1 cellular context compared by ENCODE assay signal in the genomic region with DNA sequence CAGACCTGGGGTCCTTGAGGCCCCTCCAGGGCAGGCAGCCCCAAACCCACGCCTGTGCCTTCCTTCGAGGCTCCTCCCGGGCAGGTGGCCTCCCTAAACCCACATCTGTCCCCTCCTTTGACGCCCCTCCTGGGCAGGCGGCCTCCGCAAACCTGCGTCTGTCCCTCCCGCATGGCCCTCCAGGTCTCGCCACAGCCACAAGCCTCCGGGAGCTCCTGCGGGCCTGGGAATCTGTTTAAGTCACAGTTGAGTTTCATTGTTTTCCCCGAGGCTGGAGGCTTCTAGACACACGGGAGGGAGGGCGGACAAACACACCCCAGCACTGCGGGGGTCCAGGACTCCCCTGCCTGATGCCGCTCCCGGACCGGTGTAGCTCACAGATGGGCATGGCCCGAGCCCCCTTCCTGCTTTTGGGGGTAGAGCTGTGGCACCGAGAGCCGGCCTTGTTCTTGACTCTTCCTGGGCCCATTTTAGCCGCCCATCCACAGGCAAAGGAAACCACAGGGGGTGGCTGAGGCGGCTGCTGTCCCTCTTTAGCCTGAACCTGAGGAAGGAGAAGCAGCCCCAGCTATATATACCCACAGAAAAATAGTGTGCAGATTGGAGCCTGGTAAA.
TF ChIP-seq lines count a peak whose summit lies in the region.

No MANE protein-coding gene starts in this region.

TF ChIP-seq in GM23338, 12 proteins besides CTCF, POLR2A, EP300 and RAD21 (continued from another document):
- TF ChIP-seq, protein P1, sequence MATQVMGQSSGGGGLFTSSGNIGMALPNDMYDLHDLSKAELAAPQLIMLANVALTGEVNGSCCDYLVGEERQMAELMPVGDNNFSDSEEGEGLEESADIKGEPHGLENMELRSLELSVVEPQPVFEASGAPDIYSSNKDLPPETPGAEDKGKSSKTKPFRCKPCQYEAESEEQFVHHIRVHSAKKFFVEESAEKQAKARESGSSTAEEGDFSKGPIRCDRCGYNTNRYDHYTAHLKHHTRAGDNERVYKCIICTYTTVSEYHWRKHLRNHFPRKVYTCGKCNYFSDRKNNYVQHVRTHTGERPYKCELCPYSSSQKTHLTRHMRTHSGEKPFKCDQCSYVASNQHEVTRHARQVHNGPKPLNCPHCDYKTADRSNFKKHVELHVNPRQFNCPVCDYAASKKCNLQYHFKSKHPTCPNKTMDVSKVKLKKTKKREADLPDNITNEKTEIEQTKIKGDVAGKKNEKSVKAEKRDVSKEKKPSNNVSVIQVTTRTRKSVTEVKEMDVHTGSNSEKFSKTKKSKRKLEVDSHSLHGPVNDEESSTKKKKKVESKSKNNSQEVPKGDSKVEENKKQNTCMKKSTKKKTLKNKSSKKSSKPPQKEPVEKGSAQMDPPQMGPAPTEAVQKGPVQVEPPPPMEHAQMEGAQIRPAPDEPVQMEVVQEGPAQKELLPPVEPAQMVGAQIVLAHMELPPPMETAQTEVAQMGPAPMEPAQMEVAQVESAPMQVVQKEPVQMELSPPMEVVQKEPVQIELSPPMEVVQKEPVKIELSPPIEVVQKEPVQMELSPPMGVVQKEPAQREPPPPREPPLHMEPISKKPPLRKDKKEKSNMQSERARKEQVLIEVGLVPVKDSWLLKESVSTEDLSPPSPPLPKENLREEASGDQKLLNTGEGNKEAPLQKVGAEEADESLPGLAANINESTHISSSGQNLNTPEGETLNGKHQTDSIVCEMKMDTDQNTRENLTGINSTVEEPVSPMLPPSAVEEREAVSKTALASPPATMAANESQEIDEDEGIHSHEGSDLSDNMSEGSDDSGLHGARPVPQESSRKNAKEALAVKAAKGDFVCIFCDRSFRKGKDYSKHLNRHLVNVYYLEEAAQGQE (IDR thresholded peaks at IDR 0.05; ENCODE audit: unreplicated experiment), result no peak
- TF ChIP-seq ZNF331 (CRISPR knock-in tag; IDR thresholded peaks at IDR 0.05; ENCODE audit: low read depth) (no peak), EZH2 (IDR thresholded peaks at IDR 0.05; ENCODE audit: low read depth, unreplicated experiment) (no peak), POLR2AphosphoS5 (IDR thresholded peaks at IDR 0.05; ENCODE audit: low read depth) (no peak)
- TF ChIP-seq, protein P2, sequence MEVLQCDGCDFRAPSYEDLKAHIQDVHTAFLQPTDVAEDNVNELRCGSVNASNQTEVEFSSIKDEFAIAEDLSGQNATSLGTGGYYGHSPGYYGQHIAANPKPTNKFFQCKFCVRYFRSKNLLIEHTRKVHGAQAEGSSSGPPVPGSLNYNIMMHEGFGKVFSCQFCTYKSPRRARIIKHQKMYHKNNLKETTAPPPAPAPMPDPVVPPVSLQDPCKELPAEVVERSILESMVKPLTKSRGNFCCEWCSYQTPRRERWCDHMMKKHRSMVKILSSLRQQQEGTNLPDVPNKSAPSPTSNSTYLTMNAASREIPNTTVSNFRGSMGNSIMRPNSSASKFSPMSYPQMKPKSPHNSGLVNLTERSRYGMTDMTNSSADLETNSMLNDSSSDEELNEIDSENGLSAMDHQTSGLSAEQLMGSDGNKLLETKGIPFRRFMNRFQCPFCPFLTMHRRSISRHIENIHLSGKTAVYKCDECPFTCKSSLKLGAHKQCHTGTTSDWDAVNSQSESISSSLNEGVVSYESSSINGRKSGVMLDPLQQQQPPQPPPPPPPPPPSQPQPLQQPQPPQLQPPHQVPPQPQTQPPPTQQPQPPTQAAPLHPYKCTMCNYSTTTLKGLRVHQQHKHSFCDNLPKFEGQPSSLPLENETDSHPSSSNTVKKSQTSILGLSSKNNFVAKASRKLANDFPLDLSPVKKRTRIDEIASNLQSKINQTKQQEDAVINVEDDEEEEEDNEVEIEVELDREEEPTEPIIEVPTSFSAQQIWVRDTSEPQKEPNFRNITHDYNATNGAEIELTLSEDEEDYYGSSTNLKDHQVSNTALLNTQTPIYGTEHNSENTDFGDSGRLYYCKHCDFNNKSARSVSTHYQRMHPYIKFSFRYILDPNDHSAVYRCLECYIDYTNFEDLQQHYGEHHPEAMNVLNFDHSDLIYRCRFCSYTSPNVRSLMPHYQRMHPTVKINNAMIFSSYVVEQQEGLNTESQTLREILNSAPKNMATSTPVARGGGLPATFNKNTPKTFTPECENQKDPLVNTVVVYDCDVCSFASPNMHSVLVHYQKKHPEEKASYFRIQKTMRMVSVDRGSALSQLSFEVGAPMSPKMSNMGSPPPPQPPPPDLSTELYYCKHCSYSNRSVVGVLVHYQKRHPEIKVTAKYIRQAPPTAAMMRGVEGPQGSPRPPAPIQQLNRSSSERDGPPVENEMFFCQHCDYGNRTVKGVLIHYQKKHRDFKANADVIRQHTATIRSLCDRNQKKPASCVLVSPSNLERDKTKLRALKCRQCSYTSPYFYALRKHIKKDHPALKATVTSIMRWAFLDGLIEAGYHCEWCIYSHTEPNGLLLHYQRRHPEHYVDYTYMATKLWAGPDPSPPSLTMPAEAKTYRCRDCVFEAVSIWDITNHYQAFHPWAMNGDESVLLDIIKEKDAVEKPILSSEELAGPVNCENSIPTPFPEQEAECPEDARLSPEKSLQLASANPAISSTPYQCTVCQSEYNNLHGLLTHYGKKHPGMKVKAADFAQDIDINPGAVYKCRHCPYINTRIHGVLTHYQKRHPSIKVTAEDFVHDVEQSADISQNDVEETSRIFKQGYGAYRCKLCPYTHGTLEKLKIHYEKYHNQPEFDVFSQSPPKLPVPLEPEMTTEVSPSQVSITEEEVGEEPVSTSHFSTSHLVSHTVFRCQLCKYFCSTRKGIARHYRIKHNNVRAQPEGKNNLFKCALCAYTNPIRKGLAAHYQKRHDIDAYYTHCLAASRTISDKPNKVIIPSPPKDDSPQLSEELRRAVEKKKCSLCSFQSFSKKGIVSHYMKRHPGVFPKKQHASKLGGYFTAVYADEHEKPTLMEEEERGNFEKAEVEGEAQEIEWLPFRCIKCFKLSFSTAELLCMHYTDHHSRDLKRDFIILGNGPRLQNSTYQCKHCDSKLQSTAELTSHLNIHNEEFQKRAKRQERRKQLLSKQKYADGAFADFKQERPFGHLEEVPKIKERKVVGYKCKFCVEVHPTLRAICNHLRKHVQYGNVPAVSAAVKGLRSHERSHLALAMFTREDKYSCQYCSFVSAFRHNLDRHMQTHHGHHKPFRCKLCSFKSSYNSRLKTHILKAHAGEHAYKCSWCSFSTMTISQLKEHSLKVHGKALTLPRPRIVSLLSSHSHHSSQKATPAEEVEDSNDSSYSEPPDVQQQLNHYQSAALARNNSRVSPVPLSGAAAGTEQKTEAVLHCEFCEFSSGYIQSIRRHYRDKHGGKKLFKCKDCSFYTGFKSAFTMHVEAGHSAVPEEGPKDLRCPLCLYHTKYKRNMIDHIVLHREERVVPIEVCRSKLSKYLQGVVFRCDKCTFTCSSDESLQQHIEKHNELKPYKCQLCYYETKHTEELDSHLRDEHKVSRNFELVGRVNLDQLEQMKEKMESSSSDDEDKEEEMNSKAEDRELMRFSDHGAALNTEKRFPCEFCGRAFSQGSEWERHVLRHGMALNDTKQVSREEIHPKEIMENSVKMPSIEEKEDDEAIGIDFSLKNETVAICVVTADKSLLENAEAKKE (CRISPR knock-in tag; IDR thresholded peaks at IDR 0.05), result no peak
- TF ChIP-seq, protein P3, sequence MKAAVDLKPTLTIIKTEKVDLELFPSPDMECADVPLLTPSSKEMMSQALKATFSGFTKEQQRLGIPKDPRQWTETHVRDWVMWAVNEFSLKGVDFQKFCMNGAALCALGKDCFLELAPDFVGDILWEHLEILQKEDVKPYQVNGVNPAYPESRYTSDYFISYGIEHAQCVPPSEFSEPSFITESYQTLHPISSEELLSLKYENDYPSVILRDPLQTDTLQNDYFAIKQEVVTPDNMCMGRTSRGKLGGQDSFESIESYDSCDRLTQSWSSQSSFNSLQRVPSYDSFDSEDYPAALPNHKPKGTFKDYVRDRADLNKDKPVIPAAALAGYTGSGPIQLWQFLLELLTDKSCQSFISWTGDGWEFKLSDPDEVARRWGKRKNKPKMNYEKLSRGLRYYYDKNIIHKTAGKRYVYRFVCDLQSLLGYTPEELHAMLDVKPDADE (IDR thresholded peaks at IDR 0.05), result no peak
